2 cellular contexts compared by ENCODE assay signal in the genomic region with DNA sequence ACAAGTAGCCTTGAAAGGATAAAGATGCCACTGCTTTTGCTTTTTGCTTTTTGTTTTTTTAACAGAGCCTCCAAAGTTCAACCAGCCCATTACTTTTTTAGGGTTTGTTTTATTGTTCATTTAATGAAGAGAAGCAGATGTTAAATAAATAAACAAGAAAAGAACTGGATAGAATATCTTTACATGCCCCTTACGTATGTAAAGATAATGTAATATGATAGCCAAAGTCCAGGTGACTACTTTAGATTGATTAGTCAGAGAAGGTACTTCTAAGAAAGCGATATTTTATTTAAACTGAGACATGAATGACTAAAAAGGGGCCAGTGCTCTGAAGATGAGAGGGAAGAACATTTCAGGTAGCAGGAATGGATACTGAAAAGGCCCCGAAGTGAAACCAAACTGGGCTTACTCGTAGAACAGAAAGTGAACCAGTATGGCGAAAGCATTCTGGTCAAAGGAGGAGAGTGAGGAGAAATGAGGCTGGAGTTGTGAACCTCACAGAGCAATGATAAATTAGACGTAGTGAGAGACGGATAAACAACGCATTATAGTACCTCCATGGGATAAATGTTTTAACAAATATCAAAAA.
TF ChIP-seq lines count a peak whose summit lies in the region.

No MANE protein-coding gene starts in this region.

TF ChIP-seq in HEK293T, 16 proteins besides CTCF, POLR2A, EP300 and RAD21:
- TF ChIP-seq TARDBP (IDR thresholded peaks at IDR 0.05) (no peak), CTBP1 (IDR thresholded peaks at IDR 0.05; ENCODE audit: borderline replicate concordance) (peak; percentile 30; the same call in 1 of the 2 replicates)
TF ChIP-seq in HEK293T: peak in this region for 1.

TF ChIP-seq in SK-N-SH treated with all-trans-retinoic acid at 6 μM for 48 hours, 23 proteins besides CTCF, POLR2A, EP300 and RAD21:
- TF ChIP-seq ZNF565 (CRISPR knock-in tag; conservative IDR thresholded peaks at IDR 0.05; ENCODE audit: low read depth): no peak
- TF ChIP-seq GLIS3 (CRISPR knock-in tag; IDR thresholded peaks at IDR 0.05): no peak
- TF ChIP-seq RARB (CRISPR knock-in tag; IDR thresholded peaks at IDR 0.05): no peak
- TF ChIP-seq SNAI2 (CRISPR knock-in tag; IDR thresholded peaks at IDR 0.05): no peak
- no peak for TF ChIP-seq BACH2 (CRISPR knock-in tag; IDR thresholded peaks at IDR 0.05; ENCODE audit: borderline replicate concordance)
- TF ChIP-seq ESRRG (CRISPR knock-in tag; IDR thresholded peaks at IDR 0.05): no peak
- no peak for TF ChIP-seq ZNF70 (CRISPR knock-in tag; IDR thresholded peaks at IDR 0.05)
- no peak for TF ChIP-seq ZNF8 (CRISPR knock-in tag; IDR thresholded peaks at IDR 0.05)
- TF ChIP-seq, protein P1, sequence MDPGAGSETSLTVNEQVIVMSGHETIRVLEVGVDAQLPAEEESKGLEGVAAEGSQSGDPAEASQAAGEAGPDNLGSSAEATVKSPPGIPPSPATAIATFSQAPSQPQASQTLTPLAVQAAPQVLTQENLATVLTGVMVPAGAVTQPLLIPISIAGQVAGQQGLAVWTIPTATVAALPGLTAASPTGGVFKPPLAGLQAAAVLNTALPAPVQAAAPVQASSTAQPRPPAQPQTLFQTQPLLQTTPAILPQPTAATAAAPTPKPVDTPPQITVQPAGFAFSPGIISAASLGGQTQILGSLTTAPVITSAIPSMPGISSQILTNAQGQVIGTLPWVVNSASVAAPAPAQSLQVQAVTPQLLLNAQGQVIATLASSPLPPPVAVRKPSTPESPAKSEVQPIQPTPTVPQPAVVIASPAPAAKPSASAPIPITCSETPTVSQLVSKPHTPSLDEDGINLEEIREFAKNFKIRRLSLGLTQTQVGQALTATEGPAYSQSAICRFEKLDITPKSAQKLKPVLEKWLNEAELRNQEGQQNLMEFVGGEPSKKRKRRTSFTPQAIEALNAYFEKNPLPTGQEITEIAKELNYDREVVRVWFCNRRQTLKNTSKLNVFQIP (CRISPR knock-in tag; IDR thresholded peaks at IDR 0.05; ENCODE audit: borderline replicate concordance, low read depth): no peak
- TF ChIP-seq ZC3H10 (CRISPR knock-in tag; IDR thresholded peaks at IDR 0.05): no peak
- TF ChIP-seq, protein P2, sequence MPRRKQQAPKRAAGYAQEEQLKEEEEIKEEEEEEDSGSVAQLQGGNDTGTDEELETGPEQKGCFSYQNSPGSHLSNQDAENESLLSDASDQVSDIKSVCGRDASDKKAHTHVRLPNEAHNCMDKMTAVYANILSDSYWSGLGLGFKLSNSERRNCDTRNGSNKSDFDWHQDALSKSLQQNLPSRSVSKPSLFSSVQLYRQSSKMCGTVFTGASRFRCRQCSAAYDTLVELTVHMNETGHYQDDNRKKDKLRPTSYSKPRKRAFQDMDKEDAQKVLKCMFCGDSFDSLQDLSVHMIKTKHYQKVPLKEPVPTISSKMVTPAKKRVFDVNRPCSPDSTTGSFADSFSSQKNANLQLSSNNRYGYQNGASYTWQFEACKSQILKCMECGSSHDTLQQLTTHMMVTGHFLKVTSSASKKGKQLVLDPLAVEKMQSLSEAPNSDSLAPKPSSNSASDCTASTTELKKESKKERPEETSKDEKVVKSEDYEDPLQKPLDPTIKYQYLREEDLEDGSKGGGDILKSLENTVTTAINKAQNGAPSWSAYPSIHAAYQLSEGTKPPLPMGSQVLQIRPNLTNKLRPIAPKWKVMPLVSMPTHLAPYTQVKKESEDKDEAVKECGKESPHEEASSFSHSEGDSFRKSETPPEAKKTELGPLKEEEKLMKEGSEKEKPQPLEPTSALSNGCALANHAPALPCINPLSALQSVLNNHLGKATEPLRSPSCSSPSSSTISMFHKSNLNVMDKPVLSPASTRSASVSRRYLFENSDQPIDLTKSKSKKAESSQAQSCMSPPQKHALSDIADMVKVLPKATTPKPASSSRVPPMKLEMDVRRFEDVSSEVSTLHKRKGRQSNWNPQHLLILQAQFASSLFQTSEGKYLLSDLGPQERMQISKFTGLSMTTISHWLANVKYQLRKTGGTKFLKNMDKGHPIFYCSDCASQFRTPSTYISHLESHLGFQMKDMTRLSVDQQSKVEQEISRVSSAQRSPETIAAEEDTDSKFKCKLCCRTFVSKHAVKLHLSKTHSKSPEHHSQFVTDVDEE (CRISPR knock-in tag; IDR thresholded peaks at IDR 0.05): no peak
- TF ChIP-seq PPARA (CRISPR knock-in tag; IDR thresholded peaks at IDR 0.05; ENCODE audit: borderline replicate concordance): no peak
- TF ChIP-seq, protein P3, sequence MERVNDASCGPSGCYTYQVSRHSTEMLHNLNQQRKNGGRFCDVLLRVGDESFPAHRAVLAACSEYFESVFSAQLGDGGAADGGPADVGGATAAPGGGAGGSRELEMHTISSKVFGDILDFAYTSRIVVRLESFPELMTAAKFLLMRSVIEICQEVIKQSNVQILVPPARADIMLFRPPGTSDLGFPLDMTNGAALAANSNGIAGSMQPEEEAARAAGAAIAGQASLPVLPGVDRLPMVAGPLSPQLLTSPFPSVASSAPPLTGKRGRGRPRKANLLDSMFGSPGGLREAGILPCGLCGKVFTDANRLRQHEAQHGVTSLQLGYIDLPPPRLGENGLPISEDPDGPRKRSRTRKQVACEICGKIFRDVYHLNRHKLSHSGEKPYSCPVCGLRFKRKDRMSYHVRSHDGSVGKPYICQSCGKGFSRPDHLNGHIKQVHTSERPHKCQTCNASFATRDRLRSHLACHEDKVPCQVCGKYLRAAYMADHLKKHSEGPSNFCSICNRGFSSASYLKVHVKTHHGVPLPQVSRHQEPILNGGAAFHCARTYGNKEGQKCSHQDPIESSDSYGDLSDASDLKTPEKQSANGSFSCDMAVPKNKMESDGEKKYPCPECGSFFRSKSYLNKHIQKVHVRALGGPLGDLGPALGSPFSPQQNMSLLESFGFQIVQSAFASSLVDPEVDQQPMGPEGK (CRISPR knock-in tag; IDR thresholded peaks at IDR 0.05; ENCODE audit: borderline replicate concordance): no peak
- TF ChIP-seq CSDC2 (CRISPR knock-in tag; IDR thresholded peaks at IDR 0.05): no peak
